1 cellular context compared by ENCODE assay signal in the genomic region with DNA sequence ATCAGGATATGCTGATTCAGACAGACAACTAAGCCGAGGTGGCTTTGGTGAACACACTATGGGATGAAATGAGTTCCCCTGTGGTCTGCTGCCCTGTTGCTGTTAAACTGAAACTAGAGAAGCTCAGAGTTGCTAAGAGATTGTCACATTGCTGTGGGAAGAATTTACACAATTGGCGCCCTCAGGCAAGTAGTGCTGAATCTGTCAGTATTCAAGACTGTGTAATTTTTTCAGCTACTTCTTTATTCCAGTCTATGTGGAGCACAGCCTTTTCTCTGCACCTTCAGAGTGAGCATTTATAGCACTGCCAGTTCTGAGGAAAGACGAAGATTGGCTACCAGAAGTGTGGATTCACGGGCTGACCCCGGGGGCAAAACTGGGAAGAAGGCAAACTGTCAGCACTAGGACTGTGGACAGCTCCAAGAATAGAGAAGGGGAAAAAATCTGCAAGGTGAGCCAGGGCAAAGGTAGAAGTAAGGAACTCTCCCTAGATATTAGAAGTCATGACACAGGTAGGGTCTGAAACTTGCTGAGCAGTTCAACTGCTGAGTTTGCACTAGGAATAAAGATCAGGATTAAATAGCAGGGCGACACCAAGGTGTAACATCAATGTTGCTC.
TF ChIP-seq lines count a peak whose summit lies in the region.

No MANE protein-coding gene starts in this region.

TF ChIP-seq in HEK293, 187 proteins besides CTCF, POLR2A, EP300 and RAD21 (continued from another document):
- TF ChIP-seq, protein P1, sequence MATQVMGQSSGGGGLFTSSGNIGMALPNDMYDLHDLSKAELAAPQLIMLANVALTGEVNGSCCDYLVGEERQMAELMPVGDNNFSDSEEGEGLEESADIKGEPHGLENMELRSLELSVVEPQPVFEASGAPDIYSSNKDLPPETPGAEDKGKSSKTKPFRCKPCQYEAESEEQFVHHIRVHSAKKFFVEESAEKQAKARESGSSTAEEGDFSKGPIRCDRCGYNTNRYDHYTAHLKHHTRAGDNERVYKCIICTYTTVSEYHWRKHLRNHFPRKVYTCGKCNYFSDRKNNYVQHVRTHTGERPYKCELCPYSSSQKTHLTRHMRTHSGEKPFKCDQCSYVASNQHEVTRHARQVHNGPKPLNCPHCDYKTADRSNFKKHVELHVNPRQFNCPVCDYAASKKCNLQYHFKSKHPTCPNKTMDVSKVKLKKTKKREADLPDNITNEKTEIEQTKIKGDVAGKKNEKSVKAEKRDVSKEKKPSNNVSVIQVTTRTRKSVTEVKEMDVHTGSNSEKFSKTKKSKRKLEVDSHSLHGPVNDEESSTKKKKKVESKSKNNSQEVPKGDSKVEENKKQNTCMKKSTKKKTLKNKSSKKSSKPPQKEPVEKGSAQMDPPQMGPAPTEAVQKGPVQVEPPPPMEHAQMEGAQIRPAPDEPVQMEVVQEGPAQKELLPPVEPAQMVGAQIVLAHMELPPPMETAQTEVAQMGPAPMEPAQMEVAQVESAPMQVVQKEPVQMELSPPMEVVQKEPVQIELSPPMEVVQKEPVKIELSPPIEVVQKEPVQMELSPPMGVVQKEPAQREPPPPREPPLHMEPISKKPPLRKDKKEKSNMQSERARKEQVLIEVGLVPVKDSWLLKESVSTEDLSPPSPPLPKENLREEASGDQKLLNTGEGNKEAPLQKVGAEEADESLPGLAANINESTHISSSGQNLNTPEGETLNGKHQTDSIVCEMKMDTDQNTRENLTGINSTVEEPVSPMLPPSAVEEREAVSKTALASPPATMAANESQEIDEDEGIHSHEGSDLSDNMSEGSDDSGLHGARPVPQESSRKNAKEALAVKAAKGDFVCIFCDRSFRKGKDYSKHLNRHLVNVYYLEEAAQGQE (tag by site-specific recombination; IDR thresholded peaks at IDR 0.05), result peak; percentile 90
- TF ChIP-seq, protein P2, sequence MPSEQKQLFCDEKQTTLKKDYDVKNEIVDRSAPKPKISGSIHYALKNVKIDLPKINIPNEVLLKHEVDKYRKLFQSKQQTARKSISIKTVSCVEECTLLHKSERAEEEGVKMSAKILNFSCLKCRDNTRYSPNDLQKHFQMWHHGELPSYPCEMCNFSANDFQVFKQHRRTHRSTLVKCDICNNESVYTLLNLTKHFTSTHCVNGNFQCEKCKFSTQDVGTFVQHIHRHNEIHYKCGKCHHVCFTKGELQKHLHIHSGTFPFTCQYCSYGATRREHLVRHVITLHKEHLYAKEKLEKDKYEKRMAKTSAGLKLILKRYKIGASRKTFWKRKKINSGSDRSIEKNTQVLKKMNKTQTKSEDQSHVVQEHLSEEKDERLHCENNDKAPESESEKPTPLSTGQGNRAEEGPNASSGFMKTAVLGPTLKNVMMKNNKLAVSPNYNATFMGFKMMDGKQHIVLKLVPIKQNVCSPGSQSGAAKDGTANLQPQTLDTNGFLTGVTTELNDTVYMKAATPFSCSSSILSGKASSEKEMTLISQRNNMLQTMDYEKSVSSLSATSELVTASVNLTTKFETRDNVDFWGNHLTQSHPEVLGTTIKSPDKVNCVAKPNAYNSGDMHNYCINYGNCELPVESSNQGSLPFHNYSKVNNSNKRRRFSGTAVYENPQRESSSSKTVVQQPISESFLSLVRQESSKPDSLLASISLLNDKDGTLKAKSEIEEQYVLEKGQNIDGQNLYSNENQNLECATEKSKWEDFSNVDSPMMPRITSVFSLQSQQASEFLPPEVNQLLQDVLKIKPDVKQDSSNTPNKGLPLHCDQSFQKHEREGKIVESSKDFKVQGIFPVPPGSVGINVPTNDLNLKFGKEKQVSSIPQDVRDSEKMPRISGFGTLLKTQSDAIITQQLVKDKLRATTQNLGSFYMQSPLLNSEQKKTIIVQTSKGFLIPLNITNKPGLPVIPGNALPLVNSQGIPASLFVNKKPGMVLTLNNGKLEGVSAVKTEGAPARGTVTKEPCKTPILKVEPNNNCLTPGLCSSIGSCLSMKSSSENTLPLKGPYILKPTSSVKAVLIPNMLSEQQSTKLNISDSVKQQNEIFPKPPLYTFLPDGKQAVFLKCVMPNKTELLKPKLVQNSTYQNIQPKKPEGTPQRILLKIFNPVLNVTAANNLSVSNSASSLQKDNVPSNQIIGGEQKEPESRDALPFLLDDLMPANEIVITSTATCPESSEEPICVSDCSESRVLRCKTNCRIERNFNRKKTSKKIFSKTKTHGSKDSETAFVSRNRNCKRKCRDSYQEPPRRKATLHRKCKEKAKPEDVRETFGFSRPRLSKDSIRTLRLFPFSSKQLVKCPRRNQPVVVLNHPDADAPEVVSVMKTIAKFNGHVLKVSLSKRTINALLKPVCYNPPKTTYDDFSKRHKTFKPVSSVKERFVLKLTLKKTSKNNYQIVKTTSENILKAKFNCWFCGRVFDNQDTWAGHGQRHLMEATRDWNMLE (tag by site-specific recombination; conservative IDR thresholded peaks at IDR 0.05; ENCODE audit: low read depth), result no peak
TF ChIP-seq in HEK293: peak in this region for 1.
